11 cellular contexts compared by ENCODE assay signal in genomic region chr3:12901631-12902045, GRCh38.
DNase-seq lines count a peak whose midpoint lies in the region; ATAC-seq and TF ChIP-seq lines count a peak whose summit lies in the region.
"Had no signal": no experiment of that assay in that cellular context is flagged by ENCODE, and none has a peak within 500 bp of the region (broad histone marks: within the 10 kb centered on the region; RNA-seq: fewer than 3 reads in every experiment).

No MANE protein-coding gene starts in this region.

- no peaks in the 10 kb centered on the region for H3K9me3 Mint-ChIP-seq in CD8-positive, alpha-beta T cell

- no peak for DNase-seq in CD8-positive, alpha-beta T cell
- DNase-seq in H7 (peak; percentile 89), left kidney (ENCODE audit: low read depth, low spot score) (peak; percentile 32), mammary epithelial cell (no peak), midbrain (lab: John Stamatoyannopoulos, UW) (no peak), HEK293T (ENCODE audit: extremely low spot score) (no peak)
- DNase-seq: activated CD4-positive, alpha-beta T cell treated with anti-CD3 and anti-CD28 coated beads for 48 hours; central memory CD4-positive, alpha-beta T cell had no signal

- no peak for ATAC-seq in CD8-positive, alpha-beta T cell
- no peak for ATAC-seq in HG03520 (IDR thresholded peaks at IDR 0.05; ENCODE audit: unreplicated experiment)

- no peak overlapping the region for H3K4me2 ChIP-seq in mammary epithelial cell (ENCODE audit: insufficient read depth, low read depth, low read length)

- H3K4me1 ChIP-seq in CD8-positive, alpha-beta T cell (ENCODE audit: insufficient read depth, low read length): no peaks in the 10 kb centered on the region
- no peaks in the 10 kb centered on the region for H3K4me1 ChIP-seq in mammary epithelial cell (ENCODE audit: insufficient read depth, low read length)

- no peaks in the 10 kb centered on the region for H3K27me3 Mint-ChIP-seq in CD8-positive, alpha-beta T cell (ENCODE audit: low read depth)

- BruUV-seq in mammary epithelial cell (replicated peaks; lab: Mats Ljungman, UMichigan): no TSS peak

- CTCF ChIA-PET in CD8-positive, alpha-beta T cell (lab: Charles Lee): interaction anchor here (0.9 to 1.7 kb wide), 2 partner anchors 10 to 15 kb away, joined by 3 to 6 read pairs; no protein-coding TSS in a partner anchor
- CTCF ChIA-PET in mammary epithelial cell (lab: Charles Lee; ENCODE audit: low non-redundant PET) (no interaction called here), HEK293T (lab: Yijun Ruan, JAX) (no interaction called here)

- H3K36me3 Mint-ChIP-seq in CD8-positive, alpha-beta T cell: peaks cover 66% of the 10 kb centered on the region

- no peak for TF ChIP-seq CTCF in CD8-positive, alpha-beta T cell (IDR thresholded peaks at IDR 0.05)
- TF ChIP-seq CTCF in VCaP (conservative IDR thresholded peaks at IDR 0.05) (no peak), mammary epithelial cell (conservative IDR thresholded peaks at IDR 0.05 in 1 of 2, IDR thresholded peaks at IDR 0.05 in 1 of 2; ENCODE audit: extremely low read depth in 1 of 2, insufficient read depth in 1 of 2, low read depth in 1 of 2, low read length in 2 of 2) (no peak)

- H3K27ac ChIP-seq in CD8-positive, alpha-beta T cell (ENCODE audit: low read depth, low read length): no peak overlapping the region
- H3K27ac ChIP-seq in VCaP (peak overlapping the region; percentile 99), mammary epithelial cell (ENCODE audit: insufficient read depth, low read depth, low read length) (no peak overlapping the region)
- H3K27ac ChIP-seq: SK-N-MC had no signal

- WGBS in mammary epithelial cell (ENCODE audit: low coverage, missing lambda C conversion rate): 87% methylated on average over 6 of the region's 6 CpGs

- peak overlapping the region; percentile 27 for H3K27ac Mint-ChIP-seq in CD8-positive, alpha-beta T cell

- intact Hi-C loops in CD8-positive, alpha-beta T cell (cut with DNase I, micrococcal nuclease): no loop called here
- intact Hi-C loops in mammary epithelial cell (cut with micrococcal nuclease): no loop called here

- H2AFZ ChIP-seq in mammary epithelial cell (ENCODE audit: low read depth, low read length): no peak overlapping the region

- in situ Hi-C loops in mammary epithelial cell (cut with MboI; ENCODE audit: low sequenced_read_pairs in 2 of 2): no loop called here

- no peaks in the 10 kb centered on the region for H3K79me2 ChIP-seq in mammary epithelial cell (ENCODE audit: insufficient read depth, low read length)

- no peaks in the 10 kb centered on the region for H4K20me1 ChIP-seq in mammary epithelial cell (ENCODE audit: insufficient read depth, low read length)

- dilution Hi-C loops in mammary epithelial cell (cut with HindIII; ENCODE audit: low sequenced_read_pairs): no loop called here

- no peaks in the 10 kb centered on the region for H3K9me3 ChIP-seq in CD8-positive, alpha-beta T cell (ENCODE audit: low read length)
- H3K9me3 ChIP-seq in mammary epithelial cell (replicated peaks; ENCODE audit: insufficient read depth, low read length): no peaks in the 10 kb centered on the region

- peaks cover 39% of the 10 kb centered on the region for H3K36me3 ChIP-seq in CD8-positive, alpha-beta T cell (ENCODE audit: insufficient read depth, low read length)
- H3K36me3 ChIP-seq in H7 (replicated peaks; ENCODE audit: control insufficient read depth, insufficient read depth, low read length): peaks cover 2% of the 10 kb centered on the region
- H3K36me3 ChIP-seq in mammary epithelial cell (ENCODE audit: insufficient read depth, low read length): peaks cover 3% of the 10 kb centered on the region

- no peak overlapping the region for H3K9ac ChIP-seq in mammary epithelial cell (ENCODE audit: insufficient read depth, low read length)

- no peaks in the 10 kb centered on the region for H3K27me3 ChIP-seq in CD8-positive, alpha-beta T cell (ENCODE audit: insufficient read depth, low read length)
- H3K27me3 ChIP-seq in H7 (ENCODE audit: control insufficient read depth, insufficient read depth, low read length): no peaks in the 10 kb centered on the region
- H3K27me3 ChIP-seq in mammary epithelial cell (ENCODE audit: insufficient read depth, low read length): no peaks in the 10 kb centered on the region

- POLR2A ChIA-PET in CD8-positive, alpha-beta T cell (lab: Charles Lee): no interaction called here
- POLR2A ChIA-PET in HEK293T (lab: Yijun Ruan, JAX): no interaction called here

- H3K4me1 Mint-ChIP-seq in CD8-positive, alpha-beta T cell (ENCODE audit: low read depth): no peaks in the 10 kb centered on the region

- H3K4me3 Mint-ChIP-seq in CD8-positive, alpha-beta T cell: no peak overlapping the region

- no peak overlapping the region for H3K4me3 ChIP-seq in CD8-positive, alpha-beta T cell (ENCODE audit: low read depth, low read length)
- H3K4me3 ChIP-seq in H7 (ENCODE audit: insufficient read depth, low read depth, low read length) (no peak overlapping the region), mammary epithelial cell (replicated peaks in 1 of 3; ENCODE audit: insufficient read depth in 1 of 3, low read depth in 2 of 3, low read length in 3 of 3) (no peak overlapping the region)
- H3K4me3 ChIP-seq: SK-N-MC had no signal

TF ChIP-seq in HEK293T, 16 proteins besides CTCF, POLR2A, EP300 and RAD21:
- TF ChIP-seq BHLHE40 (IDR thresholded peaks at IDR 0.05; ENCODE audit: borderline replicate concordance): no peak

Comparison
In these comparisons a context has a peak if more than half of its experiments do, and no peak if none do; other contexts are left out.
1. DNase-seq: peak in H7 (single experiment) and left kidney (single experiment); none in CD8-positive, alpha-beta T cell (0 of 7), mammary epithelial cell (single experiment), midbrain (single experiment) and HEK293T (single experiment).